ENCODE assay signal across 22 cellular contexts in genomic region chr20:63748356-63749270, GRCh38. TPM values are rescaled to one million over a fixed set of nuclear protein-coding genes. Genes with fewer than 3 reads are reported as not detected.
DNase-seq lines count a peak whose midpoint lies in the region; ATAC-seq, FAIRE-seq and TF ChIP-seq lines count a peak whose summit lies in the region.
"Had no signal": no experiment of that assay in that cellular context is flagged by ENCODE, and none has a peak within 500 bp of the region (broad histone marks: within the 10 kb centered on the region; RNA-seq: fewer than 3 reads in every experiment).

No MANE protein-coding gene starts in this region.

- TF ChIP-seq CTCF in heart left ventricle (IDR thresholded peaks at IDR 0.05), result no peak
- no peak for TF ChIP-seq CTCF in NB4 (IDR thresholded peaks at IDR 0.05; ENCODE audit: low read depth, low read length)

- H3K9me3 ChIP-seq in heart left ventricle, result no peaks in the 10 kb centered on the region
- H3K9me3 ChIP-seq: upper lobe of right lung had no signal

- DNase-seq in heart left ventricle (peak in 3 of 5 donors; percentile 11 to 31 (median 28)), left cardiac atrium (no peak), NB4 (ENCODE audit: low read depth) (peak; percentile 2), frontal cortex (ENCODE audit: low spot score in 2 of 2) (peak; percentile 22 to 31), middle frontal gyrus (ENCODE audit: extremely low spot score, low spot score) (no peak), cerebellar nuclear complex (lab: John Stamatoyannopoulos, UW) (no peak), MV-4-11 (lab: John Stamatoyannopoulos, UW) (no peak)
- DNase-seq: AML-193, HCEC 1CT, Karpas-422, left colon, NCI-H1105 treated with DMSO at 0.1 percent for 48 hours, NCI-H524, SHP77 treated with DMSO at 0.1 percent for 48 hours, T-helper 9 cell, upper lobe of right lung had no signal

- intact Hi-C loops in heart left ventricle (cut with DNase I) (no loop called here), left cardiac atrium (cut with DNase I) (no loop called here)

- peaks cover 0 to 5% (median 0%) of the 10 kb centered on the region in 12 donors for H3K4me1 ChIP-seq in heart left ventricle
- H3K4me1 ChIP-seq: upper lobe of right lung had no signal

- FAIRE-seq in frontal cortex (lab: Jason Lieb, UNC), result no peak
- FAIRE-seq: D721Med, endothelial cell of umbilical vein, G401.6 had no signal

- TF ChIP-seq POLR2A in heart left ventricle (IDR thresholded peaks at IDR 0.05) (no peak), NB4 (IDR thresholded peaks at IDR 0.05; ENCODE audit: extremely low read depth, insufficient read length) (no peak)

- H3K4me3 ChIP-seq in heart left ventricle, result no peak overlapping the region
- H3K4me3 ChIP-seq in NB4 (ENCODE audit: low read depth, low read length), result no peak overlapping the region
- H3K4me3 ChIP-seq: coronary artery, upper lobe of right lung had no signal

- H3K36me3 ChIP-seq in heart left ventricle, result peaks cover 0 to 76% (median 44%) of the 10 kb centered on the region in 9 donors

- 83 to 89% (median 86%) methylated on average over 20 to 24 of the region's 24 CpGs for WGBS in heart left ventricle, 4 donors

- H3K27me3 ChIP-seq in heart left ventricle, result no peaks in the 10 kb centered on the region
- H3K27me3 ChIP-seq: upper lobe of right lung had no signal

- H3K27ac ChIP-seq in heart left ventricle, result no peak overlapping the region
- H3K27ac ChIP-seq: coronary artery, upper lobe of right lung had no signal

- ATAC-seq in heart left ventricle (peak in 1 of 4 donors; percentile 3), left cardiac atrium (no peak)
- ATAC-seq: activated CD4-positive, CD25-positive, alpha-beta regulatory T cell treated with anti-CD3 and anti-CD28 coated beads, Interleukin-2, amount 50 U/mL, for 24 hours; left colon; right cardiac atrium; upper lobe of right lung had no signal

RNA-seq across cellular contexts. Expression of gene SLC2A4RG, which starts 9.0 kb away (rescaled TPM):
- total RNA-seq in heart left ventricle (10 to 100 TPM; 41.4 to 82.5 (median 70.7) TPM), left cardiac atrium (10 to 100 TPM; 47.9 to 71.0 TPM), frontal cortex (1.2 TPM)
- polyA plus RNA-seq in heart left ventricle, result 10 to 100 TPM; 18.3 to 80.3 TPM

RNA-seq across cellular contexts. Expression of gene LIME1, which starts 12.1 kb away (rescaled TPM):
- total RNA-seq in heart left ventricle (1 to 10 TPM in 8 of 9 donors, under 1 TPM in 1; 0.95 to 7.1 (median 3.4) TPM), left cardiac atrium (1 to 10 TPM; 3.6 to 3.7 TPM), frontal cortex (4.9 TPM)
- polyA plus RNA-seq in heart left ventricle, result 1 to 10 TPM; 2.2 to 4.4 TPM

RNA-seq across cellular contexts. Expression of gene ZGPAT, which starts 40.8 kb away (rescaled TPM):
- total RNA-seq in heart left ventricle (10 to 100 TPM; 12.9 to 22.0 (median 18.5) TPM), left cardiac atrium (10 to 100 TPM; 16.4 to 18.6 TPM), frontal cortex (6.5 TPM)
- polyA plus RNA-seq in heart left ventricle, result 10 to 100 TPM; 27.9 to 34.4 TPM

RNA-seq across cellular contexts. Expression of gene ARFRP1, which starts 40.8 kb away (rescaled TPM):
- 10 to 100 TPM; 27.3 to 47.8 (median 33.8) TPM for total RNA-seq in heart left ventricle
- 10 to 100 TPM; 35.9 to 38.0 TPM for polyA plus RNA-seq in heart left ventricle
- 10 to 100 TPM; 36.8 to 44.9 TPM for total RNA-seq in left cardiac atrium
- total RNA-seq in frontal cortex, result 18.3 TPM

RNA-seq across cellular contexts. Expression of gene TNFRSF6B, which starts 52.2 kb away (rescaled TPM):
- total RNA-seq in heart left ventricle (1 to 10 TPM in 4 of 9 donors, under 1 TPM in 4, not detected in 1; 0.42 to 5.7 (median 0.92) TPM), left cardiac atrium (10 to 100 TPM in 1 of 2 donors, 1 to 10 TPM in 1; 1.4 to 10.1 TPM), frontal cortex (not detected)
- polyA plus RNA-seq in heart left ventricle, result 1 to 10 TPM; 2.9 to 6.4 TPM

Comparison
In these comparisons a context has a peak if more than half of its experiments do, and no peak if none do; other contexts are left out.
1. DNase-seq: peak in heart left ventricle (3 of 5), NB4 (single experiment) and frontal cortex (2 of 2); none in left cardiac atrium (single experiment), middle frontal gyrus (single experiment), cerebellar nuclear complex (0 of 2) and MV-4-11 (single experiment).
2. RNA of gene SLC2A4RG, which starts 9.0 kb away (total RNA-seq): 47.9 to 71.0 TPM in left cardiac atrium and 41.4 to 82.5 TPM in heart left ventricle; 1.2 TPM in frontal cortex (single experiment); every median in the first group is over 10 times any median in the second.